ENCODE assay signal across 18 cellular contexts in genomic region chr2:219658447-219658846, GRCh38. TPM values are rescaled to one million over a fixed set of nuclear protein-coding genes. Genes with fewer than 3 reads are reported as not detected.
A peak's percentile ranks its signal among the peaks of the same experiment; 100 is the strongest.
DNase-seq lines count a peak whose midpoint lies in the region; ATAC-seq, FAIRE-seq and TF ChIP-seq lines count a peak whose summit lies in the region.
"Had no signal": no experiment of that assay in that cellular context is flagged by ENCODE, and none has a peak within 500 bp of the region (broad histone marks: within the 10 kb centered on the region; RNA-seq: fewer than 3 reads in every experiment).

No MANE protein-coding gene starts in this region.

- CTCF ChIA-PET in K562 (lab: Yijun Ruan, JAX; ENCODE audit: low intra/inter-chr PET ratio) (no interaction called here), PC-3 (lab: Charles Lee) (no interaction called here)

- H3K27me3 ChIP-seq in GM23248 (replicated peaks; ENCODE audit: insufficient read depth) (no peaks in the 10 kb centered on the region), K562 (ENCODE audit: control insufficient read depth in 2 of 2, insufficient read depth in 2 of 2, low read length in 2 of 2) (no peaks in the 10 kb centered on the region), sigmoid colon (no peaks in the 10 kb centered on the region), PC-3 (ENCODE audit: low read length) (no peaks in the 10 kb centered on the region)
- H3K27me3 ChIP-seq: neural progenitor cell, SJSA1 had no signal

- peak; percentile 73 for FAIRE-seq in K562 (lab: Jason Lieb, UNC)
- FAIRE-seq: GM12891 had no signal

- H3F3A ChIP-seq in GM23248 (ENCODE audit: insufficient read depth) (no peaks in the 10 kb centered on the region), PC-3 (ENCODE audit: low read length, unreplicated experiment) (peaks cover 4% of the 10 kb centered on the region)

- H3K79me2 ChIP-seq in GM23248 (ENCODE audit: insufficient read depth) (no peaks in the 10 kb centered on the region), K562 (ENCODE audit: control insufficient read depth, insufficient read depth, low read length) (no peaks in the 10 kb centered on the region), PC-3 (ENCODE audit: low read length) (no peaks in the 10 kb centered on the region)

- WGBS in GM23248 (ENCODE audit: low coverage in 1 of 2, low lambda C conversion rate in 2 of 2, missing lambda C conversion rate in 2 of 2), 2 experiments = 39 to 44% methylated on average over 5 of the region's 5 CpGs
- WGBS in K562 (ENCODE audit: insufficient coverage, low coverage, missing lambda C conversion rate) = 40% methylated on average over 4 of the region's 5 CpGs
- 70 to 79% methylated on average over 5 of the region's 5 CpGs for WGBS in sigmoid colon, 2 donors

- H3K36me3 ChIP-seq in GM23248 (ENCODE audit: low read depth) (no peaks in the 10 kb centered on the region), K562 (ENCODE audit: control insufficient read depth, insufficient read depth, low read length) (no peaks in the 10 kb centered on the region), sigmoid colon (no peaks in the 10 kb centered on the region), PC-3 (ENCODE audit: low read depth, low read length) (no peaks in the 10 kb centered on the region)
- H3K36me3 ChIP-seq: heart right ventricle, neural progenitor cell, SJSA1, stomach had no signal

- H3K9me2 ChIP-seq in GM23248 (ENCODE audit: insufficient read depth) (no peaks in the 10 kb centered on the region), PC-3 (replicated peaks; ENCODE audit: low read length) (no peaks in the 10 kb centered on the region)

- peak; percentile 71 for DNase-seq in GM23248
- DNase-seq in K562 (ENCODE audit: extremely low read depth in 1 of 4, low spot score in 3 of 4) = no peak
- DNase-seq in Right ventricle myocardium superior = no peak
- peak; percentile 8 for DNase-seq in sigmoid colon
- DNase-seq in superior temporal gyrus (ENCODE audit: extremely low spot score) = no peak
- no peak for DNase-seq in PC-3
- no peak for DNase-seq in NCI-H524 (lab: John Stamatoyannopoulos, UW)
- DNase-seq: amygdala, GDM1, heart right ventricle, islet precursor cell, NCI-H1694, retina, stomach had no signal

- no peak for TF ChIP-seq POLR2A in K562 (conservative IDR thresholded peaks at IDR 0.05)
- TF ChIP-seq POLR2A in sigmoid colon (IDR thresholded peaks at IDR 0.05) = no peak

- H2AFZ ChIP-seq in GM23248 (no peak overlapping the region), K562 (ENCODE audit: low read depth, low read length) (peak overlapping the region; percentile 74), PC-3 (ENCODE audit: low read length) (no peak overlapping the region)
- H2AFZ ChIP-seq: neural progenitor cell had no signal

- in situ Hi-C loops in GM23248 (cut with MboI) = no loop called here
- in situ Hi-C loops in K562 (cut with MboI) = no loop called here

- no peak overlapping the region for H3K4me3 ChIP-seq in GM23248
- no peak overlapping the region for H3K4me3 ChIP-seq in K562
- H3K4me3 ChIP-seq in sigmoid colon = no peak overlapping the region
- no peak overlapping the region for H3K4me3 ChIP-seq in PC-3 (ENCODE audit: low read length)
- H3K4me3 ChIP-seq: neural progenitor cell, SJSA1, stomach had no signal

- no peak for TF ChIP-seq RAD21 in K562 (CRISPR knock-in tag; conservative IDR thresholded peaks at IDR 0.05 in 1 of 2, IDR thresholded peaks at IDR 0.05 in 1 of 2)

- no peak overlapping the region for H3K4me2 ChIP-seq in GM23248 (ENCODE audit: unreplicated experiment)
- no peak overlapping the region for H3K4me2 ChIP-seq in K562 (ENCODE audit: insufficient read depth, low read length)
- H3K4me2 ChIP-seq in PC-3 (ENCODE audit: low read length) = no peak overlapping the region
- H3K4me2 ChIP-seq: neural progenitor cell had no signal

- H4K20me1 ChIP-seq in GM23248 (ENCODE audit: insufficient read depth) (no peaks in the 10 kb centered on the region), K562 (replicated peaks; ENCODE audit: control insufficient read depth, insufficient read depth, low read length) (no peaks in the 10 kb centered on the region), PC-3 (ENCODE audit: low read length) (no peaks in the 10 kb centered on the region)

- ATAC-seq in K562 (no peak), Right ventricle myocardium superior (ENCODE audit: poor library complexity) (peak; percentile 72), PC-3 (no peak), HG02884 (IDR thresholded peaks at IDR 0.05; ENCODE audit: unreplicated experiment) (no peak)

- H3K4me1 ChIP-seq in GM23248 (ENCODE audit: insufficient read depth) (no peaks in the 10 kb centered on the region; the same call in 1 of the 2 replicates), K562 (replicated peaks in 1 of 2; ENCODE audit: control insufficient read depth in 2 of 2, insufficient read depth in 2 of 2, low read length in 2 of 2) (peaks cover 10 to 40% of the 10 kb centered on the region in 2 experiments; a peak in 4 of 5 replicates), sigmoid colon (no peaks in the 10 kb centered on the region), PC-3 (ENCODE audit: insufficient read depth, low read length) (peaks cover 40% of the 10 kb centered on the region)
- H3K4me1 ChIP-seq: heart right ventricle, neural progenitor cell, stomach had no signal

- H3K27ac ChIP-seq in GM23248 = no peak overlapping the region
- no peak overlapping the region for H3K27ac ChIP-seq in K562 (ENCODE audit: extremely low read depth, low read depth, low read length)
- no peak overlapping the region for H3K27ac ChIP-seq in sigmoid colon
- H3K27ac ChIP-seq in PC-3 (ENCODE audit: low read length) = no peak overlapping the region
- H3K27ac ChIP-seq: neural progenitor cell, SJSA1, stomach had no signal

- TF ChIP-seq CTCF in K562 (IDR thresholded peaks at IDR 0.05 in 2 of 3, conservative IDR thresholded peaks at IDR 0.05 in 1 of 3; ENCODE audit: insufficient read depth in 2 of 3, low read depth in 1 of 3, low read length in 3 of 3) = no peak
- TF ChIP-seq CTCF in sigmoid colon (IDR thresholded peaks at IDR 0.05) = no peak
- TF ChIP-seq CTCF in PC-3 (conservative IDR thresholded peaks at IDR 0.05; ENCODE audit: low read depth, low read length) = no peak

- TF ChIP-seq EP300 in K562 (IDR thresholded peaks at IDR 0.05; ENCODE audit: low read length) (no peak), sigmoid colon (IDR thresholded peaks at IDR 0.05) (no peak)

- no peaks in the 10 kb centered on the region for H3K9me3 ChIP-seq in GM23248 (ENCODE audit: low read depth)
- H3K9me3 ChIP-seq in K562 (replicated peaks; ENCODE audit: control insufficient read depth, insufficient read depth, low read depth, low read length) = peaks cover 9% of the 10 kb centered on the region; the same call in 1 of the 2 replicates
- H3K9me3 ChIP-seq in sigmoid colon = peaks cover 0 to 6% (median 0%) of the 10 kb centered on the region in 4 donors
- H3K9me3 ChIP-seq in PC-3 (ENCODE audit: low read length) = 0 out of 2 replicates have a peak, but pooled peaks cover 3% of the 10 kb centered on the region

- H3K9ac ChIP-seq in GM23248 (no peak overlapping the region), K562 (ENCODE audit: insufficient read depth in 1 of 2, low read depth in 2 of 2, low read length in 2 of 2) (peak overlapping the region in 1 of 2 experiments; percentile 14; a peak in 1 of 4 replicates), PC-3 (ENCODE audit: low read length) (no peak overlapping the region)
- H3K9ac ChIP-seq: neural progenitor cell had no signal

- BruUV-seq in K562 (replicated peaks; lab: Mats Ljungman, UMichigan) (no TSS peak), PC-3 (replicated peaks; lab: Mats Ljungman, UMichigan) (no TSS peak)

- intact Hi-C loops in K562 (cut with micrococcal nuclease) = no loop called here
- intact Hi-C loops in Right ventricle myocardium superior (cut with DNase I) = no loop called here
- intact Hi-C loops in sigmoid colon (cut with DNase I) = no loop called here
- intact Hi-C loops in PC-3 (cut with micrococcal nuclease) = no loop called here

- no peaks in the 10 kb centered on the region for H3K9me1 ChIP-seq in K562 (ENCODE audit: control insufficient read depth, insufficient read depth, low read length)

- POLR2A ChIA-PET in K562 (lab: Yijun Ruan, JAX) (interaction anchor here (0.7 to 0.9 kb wide), 2 partner anchors 17 to 172 kb away, joined by 3 to 5 read pairs; no protein-coding TSS in a partner anchor), PC-3 (lab: Charles Lee; ENCODE audit: unreplicated experiment) (interaction anchor here (0.9 kb wide), 1 partner anchor 31 kb away, joined by 3 read pairs; no protein-coding TSS in a partner anchor)

TF ChIP-seq in K562, 482 proteins besides CTCF, POLR2A, EP300 and RAD21:
- TF ChIP-seq NFE2 (IDR thresholded peaks at IDR 0.05; ENCODE audit: low read depth) (0 out of 2 replicates have a peak, but pooled peaks have one; percentile 8), C11orf30 (IDR thresholded peaks at IDR 0.05; ENCODE audit: low read depth) (0 out of 2 replicates have a peak, but pooled peaks have one; percentile 17), CC2D1A (IDR thresholded peaks at IDR 0.05) (no peak), SRF (CRISPR knock-in tag; IDR thresholded peaks at IDR 0.05) (no peak)

RNA-seq across cellular contexts. Expression of gene SLC4A3, which starts 31.0 kb away (rescaled TPM):
- total RNA-seq in GM23248 (2014; rRNA removed; shearing (Covaris generic)) = 0.54 and 1.6 TPM in 2 replicates
- polyA plus RNA-seq in GM23248 (2016; fragmentation: Nextera tagmentation; extraction: Ambion mirVana) = 0.79 and 0.96 TPM in 2 replicates
- 0.28 and 2.2 TPM in 2 replicates for total RNA-seq in K562 (2011; cell fraction: chromatin; rRNA removed; ENCODE audit: low replicate concordance)
- 0.53 and 1.0 TPM in 2 replicates for total RNA-seq in K562 (2011; cell fraction: nucleolus; rRNA removed)
- 0.53 and 0.59 TPM in 2 replicates for total RNA-seq in K562 (2011; cell fraction: nucleoplasm; rRNA removed)
- not detected in 2 replicates for total RNA-seq in K562 (2014; rRNA removed)
- not detected in 2 replicates for total RNA-seq in K562 (2014; rRNA removed; fragmentation: Illumina TruSeq; extraction: Trizol)
- total RNA-seq in K562 (2015; rRNA removed; fragmentation: Illumina TruSeq; extraction: Trizol) = 0.04 TPM in 1 of 2 replicates, not detected in the other
- total RNA-seq in K562 (2021) = 0.04 and 0.31 TPM in 2 replicates
- 0.26 and 0.76 TPM in 2 replicates for polyA plus RNA-seq in K562 (2011; rRNA removed)
- 0.39 and 0.62 TPM in 2 replicates for polyA plus RNA-seq in K562 (2011; cell fraction: cytosol; rRNA removed)
- polyA plus RNA-seq in K562 (2011; cell fraction: nucleus; rRNA removed) = 3.3 and 5.9 TPM in 2 replicates
- polyA plus RNA-seq in K562 (2012) = 0.08 and 0.17 TPM in 2 replicates
- polyA plus RNA-seq in K562 (2014; fragmentation: Illumina TruSeq; extraction: Trizol) = 0.04 TPM in 1 of 2 replicates, not detected in the other
- not detected for polyA plus RNA-seq in K562 (2014; fragmentation: Nextera tagmentation; extraction: Ambion mirVana)
- polyA plus RNA-seq in K562 (2014; rRNA removed) = 0.05 and 0.11 TPM in 2 replicates
- polyA minus RNA-seq in K562 (2011; rRNA and poly(A)+ RNA removed) = not detected in 2 replicates
- not detected in 2 replicates for polyA minus RNA-seq in K562 (2011; cell fraction: cytosol; rRNA and poly(A)+ RNA removed)
- polyA minus RNA-seq in K562 (2011; cell fraction: nucleus; rRNA and poly(A)+ RNA removed) = 1.1 and 2.2 TPM in 2 replicates
- total RNA-seq in Right ventricle myocardium superior = 503 TPM
- 1 to 10 TPM in 3 of 4 donors, under 1 TPM in 1; 0.99 to 5.0 (median 1.1) TPM for total RNA-seq in sigmoid colon
- 1 to 10 TPM in 1 of 3 donors, under 1 TPM in 2; under 0.01 to 1.0 (median 0.46) TPM for polyA plus RNA-seq in sigmoid colon
- 11.6 and 14.3 TPM in 2 replicates for total RNA-seq in PC-3 (2014; rRNA removed)

Comparison
In these comparisons a context has a peak if more than half of its experiments do, and no peak if none do; other contexts are left out.
1. DNase-seq: peak in GM23248 (single experiment) and sigmoid colon (single experiment); none in K562 (0 of 4), Right ventricle myocardium superior (single experiment), superior temporal gyrus (single experiment), PC-3 (single experiment) and NCI-H524 (0 of 2).
2. RNA of gene SLC4A3, which starts 31.0 kb away (total RNA-seq): 503 TPM in Right ventricle myocardium superior (single experiment); 11.6 to 14.3 TPM in PC-3, 0.99 to 5.0 TPM in sigmoid colon, 0.54 to 1.6 TPM in GM23248 and 0.04 to 2.2 TPM in K562; every median in the first group is over 10 times any median in the second.